In the genomic region with DNA sequence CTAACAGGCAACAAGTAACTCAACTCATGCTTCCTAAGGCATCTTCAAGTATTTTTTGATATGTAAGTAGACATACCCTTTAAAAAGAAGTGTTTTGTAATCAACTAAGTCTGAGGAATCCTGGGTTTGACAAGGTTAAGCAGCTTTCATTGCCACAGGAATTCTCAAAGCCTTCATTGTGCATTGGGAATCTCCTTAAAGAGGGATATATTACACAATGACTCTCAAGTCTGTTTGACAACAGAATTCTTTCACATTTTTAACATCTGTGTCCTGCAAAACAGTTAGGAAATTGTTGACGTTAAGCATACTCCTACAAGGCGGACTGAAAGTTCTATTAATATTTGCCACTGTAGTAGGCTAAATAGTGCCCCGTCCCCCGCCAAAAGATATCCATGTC, we compare ENCODE assay signal across 9 cellular contexts.
DNase-seq lines count a peak whose midpoint lies in the region; TF ChIP-seq lines count a peak whose summit lies in the region.
"Had no signal": no experiment of that assay in that cellular context is flagged by ENCODE, and none has a peak within 500 bp of the region (broad histone marks: within the 10 kb centered on the region; RNA-seq: fewer than 3 reads in every experiment).

No MANE protein-coding gene starts in this region.

- DNase-seq in HCEC 1CT (peak; percentile 86), coronary artery (ENCODE audit: low spot score) (no peak), left kidney (ENCODE audit: low read depth, low spot score) (peak; percentile 18), islet precursor cell (no peak), OCI-M1 (lab: John Stamatoyannopoulos, UW) (no peak), GDM1 (lab: John Stamatoyannopoulos, UW) (no peak)
- DNase-seq: effector CD4-positive, alpha-beta T cell; NCI-H2081 had no signal

- peak overlapping the region; percentile 27 to 79 for H3K27ac ChIP-seq in coronary artery
- peak overlapping the region; percentile 47 for H3K27ac ChIP-seq in temporal lobe (ENCODE audit: low read depth, low read length)

- no peak for TF ChIP-seq CTCF in coronary artery (IDR thresholded peaks at IDR 0.05)

- H3K4me3 ChIP-seq in coronary artery, result peak overlapping the region; percentile 30

Comparison
In these comparisons a context has a peak if more than half of its experiments do, and no peak if none do; other contexts are left out.
1. DNase-seq: peak in HCEC 1CT (single experiment) and left kidney (single experiment); none in coronary artery (single experiment), islet precursor cell (single experiment), OCI-M1 (single experiment) and GDM1 (single experiment).